ENCODE assay signal across 8 cellular contexts in the genomic region with DNA sequence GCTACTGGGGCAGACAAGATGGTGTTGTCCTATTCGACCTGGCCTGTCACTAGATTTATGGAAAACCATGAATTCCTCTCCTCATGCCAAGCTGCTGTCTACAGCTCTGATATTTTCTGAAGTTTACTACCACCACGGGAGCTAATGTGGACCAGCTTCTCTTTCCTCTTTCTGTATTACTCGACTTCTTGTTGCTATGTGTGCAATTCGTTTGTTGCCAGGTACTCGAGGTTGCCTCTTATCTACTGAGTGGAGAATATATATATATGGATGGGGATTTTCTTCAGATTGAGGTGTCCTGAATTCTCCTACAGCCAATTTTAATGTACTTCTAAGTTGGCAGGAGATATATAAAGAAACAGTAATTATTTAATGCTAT. TPM values are rescaled to one million over a fixed set of nuclear protein-coding genes. Genes with fewer than 3 reads are reported as not detected.
A peak's percentile ranks its signal among the peaks of the same experiment; 100 is the strongest.
DNase-seq lines count a peak whose midpoint lies in the region; ATAC-seq and TF ChIP-seq lines count a peak whose summit lies in the region.

No MANE protein-coding gene starts in this region.

- peaks cover 46 to 56% (median 50%) of the 10 kb centered on the region in 3 donors for H3K4me1 Mint-ChIP-seq in T-cell
- H3K4me1 Mint-ChIP-seq in glutamatergic neuron (ENCODE audit: low read depth, unreplicated experiment) = peaks cover 11% of the 10 kb centered on the region

- peaks cover 3% of the 10 kb centered on the region for H3K36me3 Mint-ChIP-seq in T-cell
- H3K36me3 Mint-ChIP-seq in glutamatergic neuron (ENCODE audit: unreplicated experiment) = no peaks in the 10 kb centered on the region

- POLR2A ChIA-PET in T-cell (lab: Charles Lee) = interaction anchor here (0.5 to 1.8 kb wide), 5 partner anchors 8 to 175 kb away, joined by 3 to 18 read pairs (median 4); no protein-coding TSS in a partner anchor

- intact Hi-C loops in sciatic nerve (cut with DNase I) = loop anchor here (5.0 kb wide), 1 partner anchor 1887 kb away; no protein-coding TSS in a partner anchor

- DNase-seq in SKM-1 treated with dmso at 0.1 percent for 144 hours (lab: John Stamatoyannopoulos, UW; ENCODE audit: unreplicated experiment) (peak; percentile 27), SKM-1 (lab: John Stamatoyannopoulos, UW; ENCODE audit: unreplicated experiment) (no peak), T-cell (no peak), sciatic nerve (ENCODE audit: low spot score) (no peak), glutamatergic neuron (no peak), DMS79 treated with DMSO at 0.1 percent for 48 hours (lab: John Stamatoyannopoulos, UW) (no peak), NCI-H748 treated with DMSO at 0.1 percent for 48 hours (lab: John Stamatoyannopoulos, UW) (no peak)

- H3K27me3 Mint-ChIP-seq in T-cell (no peaks in the 10 kb centered on the region), glutamatergic neuron (ENCODE audit: unreplicated experiment) (no peaks in the 10 kb centered on the region)

- peak overlapping the region; percentile 89 to 93 for H3K27ac Mint-ChIP-seq in T-cell
- H3K27ac Mint-ChIP-seq in glutamatergic neuron (ENCODE audit: unreplicated experiment) = no peak overlapping the region

- CTCF ChIA-PET in T-cell (lab: Charles Lee) = interaction anchor here (0.8 to 3.1 kb wide), 8 partner anchors 8 to 36 kb away, joined by 3 to 17 read pairs (median 8); no protein-coding TSS in a partner anchor

- ATAC-seq in HG02870 (IDR thresholded peaks at IDR 0.05; ENCODE audit: unreplicated experiment) = peak; percentile 41
- peak in 3 of 4 experiments; percentile 9 to 35 (median 17) for ATAC-seq in T-cell (replicated peaks in 1 of 4)
- peak; percentile 42 for ATAC-seq in sciatic nerve

- TF ChIP-seq CTCF in glutamatergic neuron (IDR thresholded peaks at IDR 0.05; ENCODE audit: partially characterized antibody, unreplicated experiment) = no peak

- H3K4me3 Mint-ChIP-seq in T-cell (peak overlapping the region; percentile 35 to 66 (median 41)), glutamatergic neuron (ENCODE audit: unreplicated experiment) (no peak overlapping the region)

- no peaks in the 10 kb centered on the region for H3K9me3 Mint-ChIP-seq in T-cell
- H3K9me3 Mint-ChIP-seq in glutamatergic neuron (ENCODE audit: unreplicated experiment) = no peaks in the 10 kb centered on the region

RNA-seq across cellular contexts. Expression of a gene that starts 34.7 kb away (rescaled TPM):
- total RNA-seq in T-cell (10 to 100 TPM in 3 of 5 donors, 1 to 10 TPM in 2; 9.4 to 13.6 (median 12.3) TPM), sciatic nerve (65.1 TPM), glutamatergic neuron (ENCODE audit: unreplicated experiment) (10.5 TPM)
